Comparison of ENCODE assay signal across 29 cellular contexts in genomic region chr4:84857296-84857695, GRCh38.
"Had no signal": no experiment of that assay in that cellular context is flagged by ENCODE, and none has a peak within 500 bp of the region (broad histone marks: within the 10 kb centered on the region; RNA-seq: fewer than 3 reads in every experiment).

No MANE protein-coding gene starts in this region.

- H3K4me3 Mint-ChIP-seq: activated B cell treated with CpG ODN at 0.5 μM for 24 hours; activated CD8-positive, alpha-beta T cell treated with anti-CD3 and anti-CD28 coated beads for 36 hours; activated naive CD4-positive, alpha-beta T cell treated with anti-CD3 and anti-CD28 coated beads for 36 hours; activated naive CD4-positive, alpha-beta T cell treated with anti-CD3 and anti-CD28 coated beads, Interleukin-2, amount 50 U/mL, for 24 hours; activated naive CD8-positive, alpha-beta T cell treated with anti-CD3 and anti-CD28 coated beads for 36 hours; activated naive CD8-positive, alpha-beta T cell treated with anti-CD3 and anti-CD28 coated beads, Interleukin-2, amount 50 U/mL, for 24 hours; activated T-helper 1 cell treated with anti-CD3 and anti-CD28 coated beads, Interleukin-12 subunit alpha, Interleukin-12 subunit beta, Interleukin-2, Interleukin-4 antibody, amounts not matched to agents 30 ng/mL and 10 ng/mL and 1 ng/mL, durations not matched to agents 14 hours and 24 hours and 36 hours; effector memory CD8-positive, alpha-beta T cell; T-helper 17 cell; T-helper 2 cell treated with Interferon-gamma antibody and Interleukin-4, amounts not matched to agents 5 μg/mL and 100 μg/mL, for 36 hours had no signal

- H3K27ac Mint-ChIP-seq: activated B cell treated with CpG ODN at 0.5 μM for 24 hours; activated CD8-positive, alpha-beta T cell treated with anti-CD3 and anti-CD28 coated beads for 36 hours; activated naive CD4-positive, alpha-beta T cell treated with anti-CD3 and anti-CD28 coated beads for 36 hours; activated naive CD4-positive, alpha-beta T cell treated with anti-CD3 and anti-CD28 coated beads, Interleukin-2, amount 50 U/mL, for 24 hours; activated naive CD8-positive, alpha-beta T cell treated with anti-CD3 and anti-CD28 coated beads for 36 hours; activated naive CD8-positive, alpha-beta T cell treated with anti-CD3 and anti-CD28 coated beads, Interleukin-2, amount 50 U/mL, for 24 hours; activated T-helper 1 cell treated with anti-CD3 and anti-CD28 coated beads, Interleukin-12 subunit alpha, Interleukin-12 subunit beta, Interleukin-2, Interleukin-4 antibody, amounts not matched to agents 30 ng/mL and 10 ng/mL and 1 ng/mL, durations not matched to agents 14 hours and 24 hours and 36 hours; activated T-helper 2 cell treated with anti-CD3 and anti-CD28 coated beads, Interferon-gamma antibody, Interleukin-2, Interleukin-4, amounts not matched to agents 10 μg/mL and 5 μg/mL and 100 μg/mL, durations not matched to agents 14 hours and 24 hours and 36 hours; effector memory CD8-positive, alpha-beta T cell; T-helper 17 cell; T-helper 2 cell treated with Interferon-gamma antibody and Interleukin-4, amounts not matched to agents 5 μg/mL and 100 μg/mL, for 36 hours had no signal

- H3K27ac ChIP-seq: adrenal gland, body of pancreas, foreskin keratinocyte, heart left ventricle, WERI-Rb-1 had no signal

- H3K27me3 Mint-ChIP-seq: activated naive CD4-positive, alpha-beta T cell treated with anti-CD3 and anti-CD28 coated beads, Interleukin-2, amount 50 U/mL, for 24 hours; activated naive CD8-positive, alpha-beta T cell treated with anti-CD3 and anti-CD28 coated beads for 36 hours; activated naive CD8-positive, alpha-beta T cell treated with anti-CD3 and anti-CD28 coated beads, Interleukin-2, amount 50 U/mL, for 24 hours; effector memory CD8-positive, alpha-beta T cell; T-helper 17 cell had no signal

- H3K36me3 Mint-ChIP-seq: activated naive CD4-positive, alpha-beta T cell treated with anti-CD3 and anti-CD28 coated beads, Interleukin-2, amount 50 U/mL, for 24 hours; activated naive CD8-positive, alpha-beta T cell treated with anti-CD3 and anti-CD28 coated beads for 36 hours had no signal

- H3K4me3 ChIP-seq: adrenal gland, body of pancreas, gastrocnemius medialis, heart left ventricle had no signal

- H3K9me3 Mint-ChIP-seq: activated B cell treated with CpG ODN at 0.5 μM for 24 hours; activated CD8-positive, alpha-beta T cell treated with anti-CD3 and anti-CD28 coated beads for 36 hours; activated naive CD4-positive, alpha-beta T cell treated with anti-CD3 and anti-CD28 coated beads for 36 hours; activated naive CD4-positive, alpha-beta T cell treated with anti-CD3 and anti-CD28 coated beads, Interleukin-2, amount 50 U/mL, for 24 hours; activated naive CD8-positive, alpha-beta T cell treated with anti-CD3 and anti-CD28 coated beads for 36 hours; activated naive CD8-positive, alpha-beta T cell treated with anti-CD3 and anti-CD28 coated beads, Interleukin-2, amount 50 U/mL, for 24 hours; activated T-helper 1 cell treated with anti-CD3 and anti-CD28 coated beads, Interleukin-12 subunit alpha, Interleukin-12 subunit beta, Interleukin-2, Interleukin-4 antibody, amounts not matched to agents 30 ng/mL and 10 ng/mL and 1 ng/mL, durations not matched to agents 14 hours and 24 hours and 36 hours; activated T-helper 2 cell treated with anti-CD3 and anti-CD28 coated beads, Interferon-gamma antibody, Interleukin-2, Interleukin-4, amounts not matched to agents 10 μg/mL and 5 μg/mL and 100 μg/mL, durations not matched to agents 14 hours and 24 hours and 36 hours; T-helper 2 cell treated with Interferon-gamma antibody and Interleukin-4, amounts not matched to agents 5 μg/mL and 100 μg/mL, for 36 hours had no signal

- H3K9me3 ChIP-seq: adrenal gland, body of pancreas, gastrocnemius medialis, heart left ventricle had no signal

- DNase-seq: activated B cell treated with CpG ODN at 0.5 μM for 24 hours; activated CD4-positive, alpha-beta T cell treated with anti-CD3 and anti-CD28 coated beads for 48 hours; activated CD4-positive, alpha-beta T cell treated with anti-CD3 and anti-CD28 coated beads, Interleukin-2, amount 50 U/mL, for 1 hour; activated CD4-positive, alpha-beta T cell treated with anti-CD3 and anti-CD28 coated beads, Interleukin-2, amount 50 U/mL, for 48 hours; activated CD8-positive, alpha-beta memory T cell treated with anti-CD3 and anti-CD28 coated beads for 24 hours; activated CD8-positive, alpha-beta T cell treated with anti-CD3 and anti-CD28 coated beads for 36 hours; activated effector memory CD4-positive, alpha-beta T cell treated with anti-CD3 and anti-CD28 coated beads, Interleukin-2, amount 50 U/mL, for 16 hours; activated naive CD4-positive, alpha-beta T cell treated with anti-CD3 and anti-CD28 coated beads for 36 hours; activated naive CD8-positive, alpha-beta T cell treated with anti-CD3 and anti-CD28 coated beads for 36 hours; activated naive CD8-positive, alpha-beta T cell treated with anti-CD3 and anti-CD28 coated beads, Interleukin-2, amount 50 U/mL, for 24 hours; activated T-cell treated with anti-CD3 and anti-CD28 coated beads, Interleukin-2, amount 50 U/mL, for 48 hours; adrenal gland; aorta; body of pancreas; cortex of kidney; effector CD4-positive, alpha-beta T cell; effector memory CD8-positive, alpha-beta T cell; foreskin keratinocyte; gastrocnemius medialis; glutamatergic neuron; heart left ventricle; T-helper 1 cell; T-helper 17 cell; T1000; WERI-Rb-1 had no signal

- H3K4me1 Mint-ChIP-seq: activated B cell treated with CpG ODN at 0.5 μM for 24 hours; activated naive CD4-positive, alpha-beta T cell treated with anti-CD3 and anti-CD28 coated beads, Interleukin-2, amount 50 U/mL, for 24 hours; activated naive CD8-positive, alpha-beta T cell treated with anti-CD3 and anti-CD28 coated beads for 36 hours; activated naive CD8-positive, alpha-beta T cell treated with anti-CD3 and anti-CD28 coated beads, Interleukin-2, amount 50 U/mL, for 24 hours; T-helper 17 cell had no signal

- H3K27me3 ChIP-seq: adrenal gland, body of pancreas, foreskin keratinocyte, gastrocnemius medialis, heart left ventricle had no signal
